ENCODE assay signal across 10 cellular contexts in genomic region chr17:11598274-11599221, GRCh38. TPM values are rescaled to one million over a fixed set of nuclear protein-coding genes. Genes with fewer than 3 reads are reported as not detected.
DNase-seq lines count a peak whose midpoint lies in the region; ATAC-seq lines count a peak whose summit lies in the region.
"Had no signal": no experiment of that assay in that cellular context is flagged by ENCODE, and none has a peak within 500 bp of the region (broad histone marks: within the 10 kb centered on the region; RNA-seq: fewer than 3 reads in every experiment).

DNAH9 (plus strand) TSS chr17:11598470; CDS start chr17:11598499, 29 bp downstream.

- peaks cover 3% of the 10 kb centered on the region for H3K9me3 Mint-ChIP-seq in activated naive CD4-positive, alpha-beta T cell treated with anti-CD3 and anti-CD28 coated beads for 36 hours
- H3K9me3 Mint-ChIP-seq in activated T-cell treated with anti-CD3 and anti-CD28 coated beads, Interleukin-2, amount 50 U/mL, for 72 hours, result peaks cover 3 to 4% of the 10 kb centered on the region in 2 donors

- H3K27ac Mint-ChIP-seq in activated naive CD4-positive, alpha-beta T cell treated with anti-CD3 and anti-CD28 coated beads for 36 hours, result no peak within 1 kb of the TSS
- H3K27ac Mint-ChIP-seq in activated T-cell treated with anti-CD3 and anti-CD28 coated beads, Interleukin-2, amount 50 U/mL, for 72 hours, result no peak within 1 kb of the TSS
- H3K27ac Mint-ChIP-seq: T-helper 1 cell treated with Interleukin-12 subunit alpha and Interleukin-12 subunit beta and Interleukin-4 antibody, amounts not matched to agents 30 μg/mL and 1 μg/mL, for 36 hours had no signal

- H3K27me3 Mint-ChIP-seq in activated naive CD4-positive, alpha-beta T cell treated with anti-CD3 and anti-CD28 coated beads for 36 hours (ENCODE audit: low read depth), result peaks cover 24% of the 10 kb centered on the region
- peaks cover 16% of the 10 kb centered on the region for H3K27me3 Mint-ChIP-seq in activated T-cell treated with anti-CD3 and anti-CD28 coated beads, Interleukin-2, amount 50 U/mL, for 72 hours (ENCODE audit: low read depth)

- no peak within 1 kb of the TSS for H3K4me3 Mint-ChIP-seq in activated naive CD4-positive, alpha-beta T cell treated with anti-CD3 and anti-CD28 coated beads for 36 hours
- H3K4me3 Mint-ChIP-seq in activated T-cell treated with anti-CD3 and anti-CD28 coated beads, Interleukin-2, amount 50 U/mL, for 72 hours, result peak within 1 kb of the TSS; percentile 31 to 53
- H3K4me3 Mint-ChIP-seq: T-helper 1 cell treated with Interleukin-12 subunit alpha and Interleukin-12 subunit beta and Interleukin-4 antibody, amounts not matched to agents 30 μg/mL and 1 μg/mL, for 36 hours had no signal

- peak; percentile 52 to 68 for ATAC-seq in activated T-cell treated with anti-CD3 and anti-CD28 coated beads, Interleukin-2, amount 50 U/mL, for 72 hours (replicated peaks in 1 of 2)
- no peak for ATAC-seq in HG02610 (IDR thresholded peaks at IDR 0.05; ENCODE audit: unreplicated experiment)

- no peaks in the 10 kb centered on the region for H3K4me1 Mint-ChIP-seq in activated naive CD4-positive, alpha-beta T cell treated with anti-CD3 and anti-CD28 coated beads for 36 hours (ENCODE audit: low read depth)
- no peaks in the 10 kb centered on the region for H3K4me1 Mint-ChIP-seq in activated T-cell treated with anti-CD3 and anti-CD28 coated beads, Interleukin-2, amount 50 U/mL, for 72 hours (ENCODE audit: low read depth)

- CTCF ChIA-PET in activated naive CD4-positive, alpha-beta T cell treated with anti-CD3 and anti-CD28 coated beads for 36 hours (lab: Charles Lee), result no interaction called here

- DNase-seq in activated naive CD4-positive, alpha-beta T cell treated with anti-CD3 and anti-CD28 coated beads for 36 hours, result peak; percentile 45
- DNase-seq in activated naive CD4-positive, alpha-beta T cell (lab: John Stamatoyannopoulos, UW), result no peak
- DNase-seq in activated T-cell treated with anti-CD3 and anti-CD28 coated beads, Interleukin-2, amount 50 U/mL, for 72 hours, result peak; percentile 21 to 30
- DNase-seq in cardiac septum (ENCODE audit: low spot score), result peak; percentile 96
- DNase-seq in nucleus accumbens (lab: John Stamatoyannopoulos, UW), result peak; percentile 30 to 97 (median 86)
- no peak for DNase-seq in GF-D8 (lab: John Stamatoyannopoulos, UW)
- DNase-seq in NOMO-1 treated with dmso at 0.1 percent for 144 hours (lab: John Stamatoyannopoulos, UW; ENCODE audit: unreplicated experiment), result no peak
- DNase-seq: DND-41 had no signal

- no peaks in the 10 kb centered on the region for H3K36me3 Mint-ChIP-seq in activated naive CD4-positive, alpha-beta T cell treated with anti-CD3 and anti-CD28 coated beads for 36 hours (ENCODE audit: low read depth)
- H3K36me3 Mint-ChIP-seq in activated T-cell treated with anti-CD3 and anti-CD28 coated beads, Interleukin-2, amount 50 U/mL, for 72 hours (ENCODE audit: insufficient read depth in 2 of 2), result peaks cover 2 to 5% of the 10 kb centered on the region in 2 donors

- intact Hi-C loops in activated naive CD4-positive, alpha-beta T cell treated with anti-CD3 and anti-CD28 coated beads for 36 hours (cut with micrococcal nuclease), result no loop called here
- intact Hi-C loops in cardiac septum (cut with DNase I), result no loop called here

RNA-seq across cellular contexts. Expression of gene DNAH9, which starts in this region (rescaled TPM):
- not detected for total RNA-seq in activated naive CD4-positive, alpha-beta T cell treated with anti-CD3 and anti-CD28 coated beads for 36 hours
- not detected for total RNA-seq in activated T-cell treated with anti-CD3 and anti-CD28 coated beads, Interleukin-2, amount 50 U/mL, for 72 hours
- total RNA-seq in cardiac septum, result not detected

Comparison
In these comparisons a context has a peak if more than half of its experiments do, and no peak if none do; other contexts are left out.
1. Peak in DNase-seq in activated naive CD4-positive, alpha-beta T cell treated with anti-CD3 and anti-CD28 coated beads for 36 hours; RNA of the gene not detected or under 1 TPM.
2. Peak in DNase-seq and ATAC-seq in activated T-cell treated with anti-CD3 and anti-CD28 coated beads, Interleukin-2, amount 50 U/mL, for 72 hours; RNA of the gene not detected or under 1 TPM.
3. Peak in DNase-seq in cardiac septum; RNA of the gene not detected or under 1 TPM.
4. DNase-seq: peak in nucleus accumbens (56 of 56); none in activated naive CD4-positive, alpha-beta T cell (0 of 4), GF-D8 (single experiment) and NOMO-1 treated with dmso at 0.1 percent for 144 hours (single experiment).